ENCODE assay signal across 1 cellular context in genomic region chr1:35556494-35557117, GRCh38.
TF ChIP-seq lines count a peak whose summit lies in the region.

No MANE protein-coding gene starts in this region.

TF ChIP-seq in K562, 482 proteins besides CTCF, POLR2A, EP300 and RAD21:
- 0 out of 2 replicates have a peak, but pooled peaks have one; percentile 3 for TF ChIP-seq XRCC5 (IDR thresholded peaks at IDR 0.05; ENCODE audit: low read depth, low read length)
- peak; percentile 86 to 88 for TF ChIP-seq NRF1 (conservative IDR thresholded peaks at IDR 0.05 in 1 of 2, IDR thresholded peaks at IDR 0.05 in 1 of 2)
- TF ChIP-seq ARID1B (IDR thresholded peaks at IDR 0.05) = 0 out of 2 replicates have a peak, but pooled peaks have one; percentile 5
- peak; percentile 65 for TF ChIP-seq CHD1 (IDR thresholded peaks at IDR 0.05; ENCODE audit: low read length)
- TF ChIP-seq, protein P1, sequence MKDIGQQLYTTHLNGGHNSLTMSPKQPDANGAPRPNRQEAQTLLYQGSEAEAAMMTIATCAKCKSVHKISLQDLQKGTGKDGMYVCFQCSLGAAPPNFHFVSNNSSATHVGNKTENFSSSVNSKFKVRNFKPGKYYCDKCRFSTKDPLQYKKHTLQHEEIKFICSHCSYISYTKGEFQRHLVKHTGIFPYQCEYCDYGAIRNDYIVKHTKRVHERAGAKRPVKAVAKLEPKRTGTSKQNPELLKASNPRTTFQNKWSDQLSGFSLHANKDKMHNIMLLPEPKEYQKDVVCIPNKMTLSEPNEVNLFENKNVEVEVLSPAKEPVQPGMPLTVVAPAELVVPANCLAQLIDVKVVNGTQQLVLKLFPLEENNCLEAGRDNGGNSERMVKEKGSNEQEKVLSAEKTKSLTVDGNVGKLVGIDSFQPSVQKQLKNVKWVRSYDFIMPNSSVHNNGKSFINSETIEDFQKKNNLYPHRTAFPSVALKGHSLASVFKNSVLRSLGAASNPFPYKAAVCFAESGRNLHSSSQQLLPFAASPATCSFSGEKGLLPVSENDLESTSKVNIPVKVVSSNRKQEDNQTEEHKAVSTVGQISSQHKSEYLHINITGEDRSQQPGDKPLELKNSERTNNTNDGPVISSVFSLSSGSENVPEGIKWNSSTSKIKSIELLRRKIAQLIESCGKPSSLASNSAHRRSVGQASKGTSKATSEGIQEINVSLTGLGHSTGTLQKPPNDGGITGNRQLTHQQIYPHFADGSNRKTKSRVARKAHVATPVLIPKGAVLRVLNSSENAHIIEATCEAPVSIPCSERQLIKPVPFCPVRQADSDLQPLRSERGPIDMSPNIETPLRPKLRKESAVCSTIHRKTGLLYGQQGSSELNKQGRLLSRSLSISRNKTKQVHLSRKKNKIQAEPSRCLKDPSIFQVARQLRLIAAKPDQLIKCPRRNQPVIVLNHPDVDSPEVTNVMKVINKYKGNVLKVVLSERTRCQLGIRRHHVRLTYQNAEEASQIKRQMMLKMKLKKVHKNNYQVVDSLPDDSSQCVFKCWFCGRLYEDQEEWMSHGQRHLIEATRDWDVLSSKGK (CRISPR knock-in tag; IDR thresholded peaks at IDR 0.05) = no peak
- TF ChIP-seq SIN3A (IDR thresholded peaks at IDR 0.05; ENCODE audit: borderline replicate concordance in 2 of 2, control insufficient read depth in 1 of 2, low read depth in 2 of 2, low read length in 2 of 2) = peak in 1 of 2 experiments; percentile 67; a peak in 2 of 4 replicates
- TF ChIP-seq FOXJ3 (CRISPR knock-in tag; IDR thresholded peaks at IDR 0.05) = no peak
- TF ChIP-seq HMG20A (CRISPR knock-in tag; conservative IDR thresholded peaks at IDR 0.05) = no peak
- 0 out of 2 replicates have a peak, but pooled peaks have one; percentile 41 for TF ChIP-seq SPI1 (IDR thresholded peaks at IDR 0.05; ENCODE audit: borderline replicate concordance, low read depth, low read length)
- TF ChIP-seq RCOR1 (IDR thresholded peaks at IDR 0.05; ENCODE audit: borderline replicate concordance in 1 of 2, low read depth in 2 of 2, low read length in 2 of 2) = peak in 1 of 2 experiments; percentile 8; a peak in 1 of 4 replicates
- TF ChIP-seq NFIC (IDR thresholded peaks at IDR 0.05) = peak; percentile 79
- TF ChIP-seq, protein P2, sequence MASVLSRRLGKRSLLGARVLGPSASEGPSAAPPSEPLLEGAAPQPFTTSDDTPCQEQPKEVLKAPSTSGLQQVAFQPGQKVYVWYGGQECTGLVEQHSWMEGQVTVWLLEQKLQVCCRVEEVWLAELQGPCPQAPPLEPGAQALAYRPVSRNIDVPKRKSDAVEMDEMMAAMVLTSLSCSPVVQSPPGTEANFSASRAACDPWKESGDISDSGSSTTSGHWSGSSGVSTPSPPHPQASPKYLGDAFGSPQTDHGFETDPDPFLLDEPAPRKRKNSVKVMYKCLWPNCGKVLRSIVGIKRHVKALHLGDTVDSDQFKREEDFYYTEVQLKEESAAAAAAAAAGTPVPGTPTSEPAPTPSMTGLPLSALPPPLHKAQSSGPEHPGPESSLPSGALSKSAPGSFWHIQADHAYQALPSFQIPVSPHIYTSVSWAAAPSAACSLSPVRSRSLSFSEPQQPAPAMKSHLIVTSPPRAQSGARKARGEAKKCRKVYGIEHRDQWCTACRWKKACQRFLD (CRISPR knock-in tag; IDR thresholded peaks at IDR 0.05) = peak; percentile 19; the same call in 1 of the 2 replicates
- TF ChIP-seq NELFE (IDR thresholded peaks at IDR 0.05; ENCODE audit: insufficient read depth, insufficient read length) = no peak
- TF ChIP-seq, protein P3, sequence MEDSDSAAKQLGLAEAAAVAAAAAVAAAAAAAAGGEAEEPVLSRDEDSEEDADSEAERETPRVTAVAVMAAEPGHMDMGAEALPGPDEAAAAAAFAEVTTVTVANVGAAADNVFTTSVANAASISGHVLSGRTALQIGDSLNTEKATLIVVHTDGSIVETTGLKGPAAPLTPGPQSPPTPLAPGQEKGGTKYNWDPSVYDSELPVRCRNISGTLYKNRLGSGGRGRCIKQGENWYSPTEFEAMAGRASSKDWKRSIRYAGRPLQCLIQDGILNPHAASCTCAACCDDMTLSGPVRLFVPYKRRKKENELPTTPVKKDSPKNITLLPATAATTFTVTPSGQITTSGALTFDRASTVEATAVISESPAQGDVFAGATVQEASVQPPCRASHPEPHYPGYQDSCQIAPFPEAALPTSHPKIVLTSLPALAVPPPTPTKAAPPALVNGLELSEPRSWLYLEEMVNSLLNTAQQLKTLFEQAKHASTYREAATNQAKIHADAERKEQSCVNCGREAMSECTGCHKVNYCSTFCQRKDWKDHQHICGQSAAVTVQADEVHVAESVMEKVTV (CRISPR knock-in tag; IDR thresholded peaks at IDR 0.05) = 0 out of 2 replicates have a peak, but pooled peaks have one; percentile 29
- no peak for TF ChIP-seq ELK1 (CRISPR knock-in tag; IDR thresholded peaks at IDR 0.05)
- TF ChIP-seq ZFP1 (CRISPR knock-in tag; IDR thresholded peaks at IDR 0.05) = 0 out of 2 replicates have a peak, but pooled peaks have one; percentile 5
- TF ChIP-seq, protein P4, sequence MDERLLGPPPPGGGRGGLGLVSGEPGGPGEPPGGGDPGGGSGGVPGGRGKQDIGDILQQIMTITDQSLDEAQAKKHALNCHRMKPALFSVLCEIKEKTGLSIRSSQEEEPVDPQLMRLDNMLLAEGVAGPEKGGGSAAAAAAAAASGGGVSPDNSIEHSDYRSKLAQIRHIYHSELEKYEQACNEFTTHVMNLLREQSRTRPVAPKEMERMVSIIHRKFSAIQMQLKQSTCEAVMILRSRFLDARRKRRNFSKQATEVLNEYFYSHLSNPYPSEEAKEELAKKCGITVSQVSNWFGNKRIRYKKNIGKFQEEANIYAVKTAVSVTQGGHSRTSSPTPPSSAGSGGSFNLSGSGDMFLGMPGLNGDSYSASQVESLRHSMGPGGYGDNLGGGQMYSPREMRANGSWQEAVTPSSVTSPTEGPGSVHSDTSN (CRISPR knock-in tag; IDR thresholded peaks at IDR 0.05; ENCODE audit: low read depth) = no peak
- TF ChIP-seq, protein P4 (tag; conservative IDR thresholded peaks at IDR 0.05; ENCODE audit: low read depth) = 0 out of 2 replicates have a peak, but pooled peaks have one; percentile 9
- 0 out of 2 replicates have a peak, but pooled peaks have one; percentile 10 for TF ChIP-seq MTA3 (IDR thresholded peaks at IDR 0.05; ENCODE audit: borderline replicate concordance)
- TF ChIP-seq BRCA1 (IDR thresholded peaks at IDR 0.05) = no peak
- TF ChIP-seq BRCA1 (CRISPR knock-in tag; IDR thresholded peaks at IDR 0.05) = 0 out of 2 replicates have a peak, but pooled peaks have one; percentile 20
- TF ChIP-seq, protein P5, sequence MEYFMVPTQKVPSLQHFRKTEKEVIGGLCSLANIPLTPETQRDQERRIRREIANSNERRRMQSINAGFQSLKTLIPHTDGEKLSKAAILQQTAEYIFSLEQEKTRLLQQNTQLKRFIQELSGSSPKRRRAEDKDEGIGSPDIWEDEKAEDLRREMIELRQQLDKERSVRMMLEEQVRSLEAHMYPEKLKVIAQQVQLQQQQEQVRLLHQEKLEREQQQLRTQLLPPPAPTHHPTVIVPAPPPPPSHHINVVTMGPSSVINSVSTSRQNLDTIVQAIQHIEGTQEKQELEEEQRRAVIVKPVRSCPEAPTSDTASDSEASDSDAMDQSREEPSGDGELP (CRISPR knock-in tag; IDR thresholded peaks at IDR 0.05; ENCODE audit: borderline replicate concordance) = peak; percentile 80; the same call in 1 of the 2 replicates
TF ChIP-seq in K562: peak in this region for 15.
